ENCODE assay signal across 28 cellular contexts in genomic region chr1:73056826-73057225, GRCh38.
"Had no signal": no experiment of that assay in that cellular context is flagged by ENCODE, and none has a peak within 500 bp of the region (broad histone marks: within the 10 kb centered on the region; RNA-seq: fewer than 3 reads in every experiment).

No MANE protein-coding gene starts in this region.

- H3K27ac ChIP-seq: adrenal gland, body of pancreas, coronary artery, dorsolateral prefrontal cortex had no signal

- H3K4me1 ChIP-seq: adrenal gland, body of pancreas had no signal

- H3K4me3 ChIP-seq: adrenal gland, body of pancreas, coronary artery, dorsolateral prefrontal cortex had no signal

- H3K27me3 ChIP-seq: adrenal gland, body of pancreas, dorsolateral prefrontal cortex had no signal

- H3K9me3 ChIP-seq: adrenal gland, body of pancreas had no signal

- DNase-seq: activated CD4-positive, alpha-beta memory T cell treated with anti-CD3 and anti-CD28 coated beads for 36 hours; activated CD4-positive, alpha-beta T cell treated with anti-CD3 and anti-CD28 coated beads for 36 hours; activated CD4-positive, alpha-beta T cell treated with anti-CD3 and anti-CD28 coated beads, Interleukin-2, amount 10 ng/mL, durations not matched to agents 24 days and 14 days; activated CD4-positive, CD25-positive, alpha-beta regulatory T cell; activated CD4-positive, CD25-positive, alpha-beta regulatory T cell treated with anti-CD3 and anti-CD28 coated beads, Interleukin-2, amount 50 U/mL, for 72 hours; activated CD8-positive, alpha-beta memory T cell treated with anti-CD3 and anti-CD28 coated beads, Interleukin-2, amount 10 ng/mL, durations not matched to agents 7 days and 5 days; activated CD8-positive, alpha-beta memory T cell treated with anti-CD3 and anti-CD28 coated beads, Interleukin-2, amount 50 U/mL, for 4 hours; activated CD8-positive, alpha-beta T cell treated with anti-CD3 and anti-CD28 coated beads, Interleukin-2, amount 10 ng/mL, durations not matched to agents 7 days and 5 days; activated effector memory CD4-positive, alpha-beta T cell treated with anti-CD3 and anti-CD28 coated beads, Interleukin-2, amount 50 U/mL, for 16 hours; activated naive CD4-positive, alpha-beta T cell treated with anti-CD3 and anti-CD28 coated beads for 36 hours; activated naive CD8-positive, alpha-beta T cell treated with anti-CD3 and anti-CD28 coated beads for 36 hours; activated naive CD8-positive, alpha-beta T cell treated with anti-CD3 and anti-CD28 coated beads, Interleukin-2, amount 50 U/mL, for 24 hours; activated T-cell treated with anti-CD3 and anti-CD28 coated beads, Interleukin-2, amount 50 U/mL, for 1 hour; activated T-cell treated with anti-CD3 and anti-CD28 coated beads, Interleukin-2, amount 50 U/mL, for 48 hours; adrenal gland; amygdala; aorta; body of pancreas; caudate nucleus; dorsolateral prefrontal cortex; effector memory CD4-positive, alpha-beta T cell; endodermal cell; foreskin fibroblast; head of caudate nucleus; T-helper 17 cell; T1000 had no signal

- H3K36me3 ChIP-seq: adrenal gland had no signal

- ATAC-seq: activated CD4-positive, alpha-beta T cell treated with anti-CD3 and anti-CD28 coated beads for 36 hours; activated CD8-positive, alpha-beta memory T cell treated with anti-CD3 and anti-CD28 coated beads, Interleukin-2, amount 10 ng/mL, durations not matched to agents 7 days and 5 days; activated CD8-positive, alpha-beta T cell treated with anti-CD3 and anti-CD28 coated beads, Interleukin-2, amount 10 ng/mL, durations not matched to agents 7 days and 5 days; activated naive CD8-positive, alpha-beta T cell treated with anti-CD3 and anti-CD28 coated beads, Interleukin-2, amount 50 U/mL, for 24 hours; body of pancreas; esophagus mucosa; T-helper 17 cell had no signal
